7 cellular contexts compared by ENCODE assay signal in the genomic region with DNA sequence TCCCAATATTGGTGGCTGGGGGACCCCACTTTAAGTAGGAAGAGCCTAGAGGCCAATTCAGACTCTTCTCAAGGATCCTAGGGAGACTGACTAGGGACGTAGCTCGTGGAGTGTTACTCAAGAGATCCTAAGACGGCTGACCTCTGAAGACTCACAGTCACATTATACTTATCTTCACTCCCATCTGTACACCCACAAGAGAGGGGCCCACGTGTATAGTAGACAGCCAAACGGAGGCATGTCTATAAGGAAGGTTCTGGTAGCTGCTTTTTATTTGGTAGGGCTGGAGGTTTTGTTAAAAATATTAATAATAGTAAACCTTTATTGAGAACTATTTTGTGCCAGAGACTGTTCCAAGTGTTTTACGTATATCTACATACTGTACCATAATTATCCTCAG. TPM values are rescaled to one million over a fixed set of nuclear protein-coding genes. Genes with fewer than 3 reads are reported as not detected.
"Had no signal": no experiment of that assay in that cellular context is flagged by ENCODE, and none has a peak within 500 bp of the region (broad histone marks: within the 10 kb centered on the region; RNA-seq: fewer than 3 reads in every experiment).

No MANE protein-coding gene starts in this region.

- DNase-seq: H9, HCEC 1CT, IMR-90, KBM-7 had no signal

- H3K4me1 Mint-ChIP-seq: GM23338, H9 had no signal

- H3K27ac Mint-ChIP-seq: GM23338 had no signal

- H3K9me3 Mint-ChIP-seq: GM23338, H9 had no signal

- H3K4me3 Mint-ChIP-seq: GM23338, H9 had no signal

- ATAC-seq: GM23338 had no signal

RNA-seq across cellular contexts. Expression of a gene that starts 22.9 kb away (rescaled TPM):
- total RNA-seq: GM23338, H1, HT-29 had no signal

RNA-seq across cellular contexts. Expression of a gene that starts 30.6 kb away (rescaled TPM):
- total RNA-seq: GM23338, H1, H9, HT-29, IMR-90 had no signal

RNA-seq across cellular contexts. Expression of a gene that starts 37.2 kb away (rescaled TPM):
- total RNA-seq: GM23338, H1, H9, HT-29, IMR-90 had no signal
